Comparison of ENCODE assay signal across 8 cellular contexts in the genomic region with DNA sequence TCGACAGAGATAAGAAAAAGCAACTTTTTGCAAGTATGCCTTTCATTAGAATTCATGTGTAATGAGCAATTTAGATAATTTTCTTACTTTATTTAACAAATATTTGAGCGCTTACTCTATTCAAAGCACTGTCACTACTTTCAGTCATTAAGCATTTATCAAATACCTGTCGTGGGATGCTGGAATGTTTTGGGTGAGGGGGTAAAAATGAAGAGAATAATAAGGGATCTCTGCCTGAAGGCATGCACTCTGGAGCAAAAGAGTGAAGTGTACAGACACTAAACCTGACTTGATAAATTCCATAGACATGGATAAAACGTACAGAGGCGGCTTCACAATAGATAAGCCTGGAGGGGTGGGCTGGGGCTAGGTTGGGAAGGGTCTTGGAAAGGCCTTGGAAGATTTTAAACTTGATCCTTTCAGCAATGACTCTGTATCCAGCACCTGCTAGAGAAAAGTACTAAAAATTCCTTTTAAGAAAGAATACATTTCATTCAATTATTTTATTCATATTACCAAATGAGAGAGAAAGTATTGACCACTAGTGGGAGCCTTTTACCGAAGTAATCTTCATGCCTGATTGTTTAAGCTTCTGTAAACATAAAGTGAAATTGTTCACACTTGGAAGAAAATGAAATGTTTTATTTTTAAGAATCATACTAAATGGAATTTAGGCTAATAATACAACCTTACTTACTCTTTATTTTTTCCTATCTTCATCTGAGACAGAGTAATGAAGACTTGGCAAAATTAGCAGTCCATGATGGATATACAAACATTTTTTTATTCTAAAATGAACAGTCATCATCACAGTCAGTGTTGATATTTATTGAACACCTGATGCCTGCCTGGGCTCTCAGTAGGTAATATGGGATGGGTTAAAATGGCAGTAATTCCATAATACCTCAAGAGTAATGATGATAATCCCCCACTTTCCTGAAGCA.
DNase-seq lines count a peak whose midpoint lies in the region; ATAC-seq, FAIRE-seq and TF ChIP-seq lines count a peak whose summit lies in the region.
"Had no signal": no experiment of that assay in that cellular context is flagged by ENCODE, and none has a peak within 500 bp of the region (broad histone marks: within the 10 kb centered on the region; RNA-seq: fewer than 3 reads in every experiment).

No MANE protein-coding gene starts in this region.

- H3K4me3 ChIP-seq in GM06990 (replicated peaks; ENCODE audit: low read depth, low read length) (no peak overlapping the region), kidney (ENCODE audit: low read length in 2 of 2) (no peak overlapping the region)
- H3K4me3 ChIP-seq: skin epidermis had no signal

- no peak for DNase-seq in GM06990 (ENCODE audit: extremely low read depth, insufficient read length)
- peak; percentile 70 for DNase-seq in NAMALWA (ENCODE audit: low spot score)
- no peak for DNase-seq in kidney
- no peak for DNase-seq in retina

- H3K36me3 ChIP-seq in GM06990 (ENCODE audit: control insufficient read depth, insufficient read depth, low read length) (no peaks in the 10 kb centered on the region), kidney (ENCODE audit: control insufficient read depth in 1 of 2, insufficient read depth in 2 of 2, low read length in 2 of 2) (peaks cover 3 to 12% of the 10 kb centered on the region in 2 donors)

- H3K27me3 Mint-ChIP-seq in activated T-helper 17 cell treated with anti-CD3 and anti-CD28 coated beads, Interleukin-2, amount 50 U/mL, for 72 hours: no peaks in the 10 kb centered on the region

- intact Hi-C loops in kidney (cut with DNase I): no loop called here

- no peaks in the 10 kb centered on the region for H3K9me3 Mint-ChIP-seq in activated T-helper 17 cell treated with anti-CD3 and anti-CD28 coated beads, Interleukin-2, amount 50 U/mL, for 72 hours

- no peak for ATAC-seq in activated T-helper 17 cell treated with anti-CD3 and anti-CD28 coated beads, Interleukin-2, amount 50 U/mL, for 72 hours (replicated peaks)
- ATAC-seq in GM18861 (IDR thresholded peaks at IDR 0.05; ENCODE audit: unreplicated experiment): no peak
- ATAC-seq in GM19397 (IDR thresholded peaks at IDR 0.05; ENCODE audit: unreplicated experiment): no peak

- H3K9ac ChIP-seq in kidney (ENCODE audit: low read length in 2 of 2): no peak overlapping the region

- no peak overlapping the region for H3K4me3 Mint-ChIP-seq in activated T-helper 17 cell treated with anti-CD3 and anti-CD28 coated beads, Interleukin-2, amount 50 U/mL, for 72 hours

- no peaks in the 10 kb centered on the region for H3K4me1 ChIP-seq in kidney (ENCODE audit: control insufficient read depth in 1 of 2, insufficient read depth in 1 of 2, low read depth in 1 of 2, low read length in 2 of 2)

- peak overlapping the region; percentile 21 for H3K27ac Mint-ChIP-seq in activated T-helper 17 cell treated with anti-CD3 and anti-CD28 coated beads, Interleukin-2, amount 50 U/mL, for 72 hours

- H3K4me1 Mint-ChIP-seq in activated T-helper 17 cell treated with anti-CD3 and anti-CD28 coated beads, Interleukin-2, amount 50 U/mL, for 72 hours: peaks cover 4% of the 10 kb centered on the region

- no peaks in the 10 kb centered on the region for H3K9me3 ChIP-seq in kidney (ENCODE audit: control insufficient read depth in 1 of 2, low read length in 2 of 2)

- peak; percentile 92 for FAIRE-seq in kidney (lab: Jason Lieb, UNC)

- no peaks in the 10 kb centered on the region for H3K36me3 Mint-ChIP-seq in activated T-helper 17 cell treated with anti-CD3 and anti-CD28 coated beads, Interleukin-2, amount 50 U/mL, for 72 hours (ENCODE audit: low read depth)

- no peaks in the 10 kb centered on the region for H3K27me3 ChIP-seq in GM06990 (replicated peaks; ENCODE audit: control insufficient read depth, insufficient read depth, low read length)

- peak; percentile 59 for TF ChIP-seq CTCF in GM06990 (IDR thresholded peaks at IDR 0.05; ENCODE audit: insufficient read depth, low read length, poor library complexity, severe bottlenecking)
- TF ChIP-seq CTCF in kidney (IDR thresholded peaks at IDR 0.05; ENCODE audit: borderline replicate concordance, extremely low read depth, insufficient read depth): peak; percentile 43

- H3K27ac ChIP-seq in kidney (ENCODE audit: low read depth in 2 of 2, low read length in 2 of 2): no peak overlapping the region
- H3K27ac ChIP-seq: skin epidermis had no signal
